Comparison of ENCODE assay signal across 14 cellular contexts in genomic region chr6:169800116-169800667, GRCh38. TPM values are rescaled to one million over a fixed set of nuclear protein-coding genes. Genes with fewer than 3 reads are reported as not detected.
DNase-seq lines count a peak whose midpoint lies in the region; ATAC-seq, FAIRE-seq and TF ChIP-seq lines count a peak whose summit lies in the region.
"Had no signal": no experiment of that assay in that cellular context is flagged by ENCODE, and none has a peak within 500 bp of the region (broad histone marks: within the 10 kb centered on the region; RNA-seq: fewer than 3 reads in every experiment).

No MANE protein-coding gene starts in this region.

- H3K27me3 ChIP-seq in HUES48 (ENCODE audit: control insufficient read depth, insufficient read depth, low read length) = no peaks in the 10 kb centered on the region; the same call in 1 of the 2 replicates
- H3K27me3 ChIP-seq in lung (ENCODE audit: control insufficient read depth, insufficient read depth) = no peaks in the 10 kb centered on the region

- TF ChIP-seq POLR2A in A549 (IDR thresholded peaks at IDR 0.05; ENCODE audit: low read length) = no peak

- TF ChIP-seq CTCF in A549 (IDR thresholded peaks at IDR 0.05) (no peak), lung (IDR thresholded peaks at IDR 0.05; ENCODE audit: control extremely low read depth, extremely low read depth) (no peak)

- H3K36me3 ChIP-seq in HUES48 (ENCODE audit: control insufficient read depth, insufficient read depth, low read length) = no peaks in the 10 kb centered on the region
- H3K36me3 ChIP-seq in lung (ENCODE audit: control insufficient read depth in 2 of 2, insufficient read depth in 2 of 2, low read length in 2 of 2) = no peaks in the 10 kb centered on the region
- H3K36me3 ChIP-seq: stomach had no signal

- POLR2A ChIA-PET in A549 (lab: Yijun Ruan, JAX) (no interaction called here), HEK293T (lab: Yijun Ruan, JAX) (interaction anchor here (1.3 kb wide), 1 partner anchor 10 kb away, joined by 3 read pairs; no protein-coding TSS in a partner anchor)

- H3K9me3 ChIP-seq in A549 (no peaks in the 10 kb centered on the region), HUES48 (ENCODE audit: control insufficient read depth, insufficient read depth, low read length) (no peaks in the 10 kb centered on the region), lung (ENCODE audit: control insufficient read depth in 2 of 2, insufficient read depth in 1 of 2, low read length in 1 of 2) (no peaks in the 10 kb centered on the region)
- H3K9me3 ChIP-seq: stomach had no signal

- H3K4me3 ChIP-seq in A549 (no peak overlapping the region), HUES48 (ENCODE audit: low read depth, low read length) (no peak overlapping the region), lung (no peak overlapping the region)
- H3K4me3 ChIP-seq: stomach had no signal

- no peak overlapping the region for H3K9ac ChIP-seq in HUES48 (ENCODE audit: low read depth, low read length)

- H3K27ac ChIP-seq in A549 = peak overlapping the region; percentile 80 to 89
- H3K27ac ChIP-seq in HUES48 (ENCODE audit: low read depth, low read length) = peak overlapping the region; percentile 70
- H3K27ac ChIP-seq in cingulate gyrus (ENCODE audit: low read depth, low read length) = peak overlapping the region; percentile 10
- H3K27ac ChIP-seq in lung (ENCODE audit: low read depth in 1 of 2, low read length in 1 of 2) = peak overlapping the region in 1 of 2 donors; percentile 27

- peak; percentile 61 to 75 for ATAC-seq in A549
- peak; percentile 29 for ATAC-seq in lung (ENCODE audit: insufficient read depth, low FRiP score)
- ATAC-seq in GM21786 (IDR thresholded peaks at IDR 0.05; ENCODE audit: unreplicated experiment) = no peak
- ATAC-seq in GM21717 (IDR thresholded peaks at IDR 0.05; ENCODE audit: unreplicated experiment) = no peak
- ATAC-seq in HG03432 (IDR thresholded peaks at IDR 0.05; ENCODE audit: unreplicated experiment) = no peak

- no peak for TF ChIP-seq EP300 in A549 (IDR thresholded peaks at IDR 0.05)

- WGBS in A549 (ENCODE audit: missing lambda C conversion rate) = 25% methylated on average over 9 of the region's 9 CpGs
- WGBS in lung, 2 donors = 53 to 60% methylated on average over 9 of the region's 9 CpGs

- H3K4me2 ChIP-seq in A549 = peak overlapping the region; percentile 82

- DNase-seq in A549 (ENCODE audit: low read depth in 1 of 2, low spot score in 1 of 2) = peak in 1 of 2 experiments; percentile 14
- DNase-seq in lung (ENCODE audit: low spot score) = no peak
- no peak for DNase-seq in HEK293T (ENCODE audit: extremely low spot score)
- DNase-seq: activated CD4-positive, alpha-beta T cell treated with anti-CD3 and anti-CD28 coated beads, Interleukin-2, amount 10 ng/mL, durations not matched to agents 7 days and 5 days; aorta; H9; NCI-H187 treated with DMSO at 0.1 percent for 48 hours; NCI-H526 had no signal

- CTCF ChIA-PET in A549 (lab: Yijun Ruan, JAX) = interaction anchor here (1.2 to 2.5 kb wide), 6 partner anchors 9 to 717 kb away, joined by 3 to 17 read pairs (median 6); no protein-coding TSS in a partner anchor
- CTCF ChIA-PET in HEK293T (lab: Yijun Ruan, JAX) = interaction anchor here (1.0 to 2.0 kb wide), 2 partner anchors 9 to 32 kb away, joined by 3 to 6 read pairs; no protein-coding TSS in a partner anchor

- no peak for TF ChIP-seq RAD21 in A549 (conservative IDR thresholded peaks at IDR 0.05 in 1 of 2, IDR thresholded peaks at IDR 0.05 in 1 of 2)

- FAIRE-seq in A549 (lab: Jason Lieb, UNC) = no peak

- H3K4me1 ChIP-seq in A549 (peaks cover 32% of the 10 kb centered on the region), HUES48 (ENCODE audit: control insufficient read depth, insufficient read depth, low read length) (peaks cover 8% of the 10 kb centered on the region), lung (ENCODE audit: control insufficient read depth in 2 of 2, insufficient read depth in 2 of 2, low read length in 2 of 2) (peaks cover 0 to 6% of the 10 kb centered on the region in 2 donors)

TF ChIP-seq in A549, 52 proteins besides CTCF, POLR2A, EP300 and RAD21:
- TF ChIP-seq PHF8 (IDR thresholded peaks at IDR 0.05; ENCODE audit: borderline replicate concordance, low read depth) = no peak
- TF ChIP-seq HOXB13 (CRISPR knock-in tag; IDR thresholded peaks at IDR 0.05; ENCODE audit: low read depth) = no peak
- no peak for TF ChIP-seq ATOH8 (CRISPR knock-in tag; IDR thresholded peaks at IDR 0.05; ENCODE audit: low read depth)
- TF ChIP-seq CEBPB (IDR thresholded peaks at IDR 0.05) = peak in 1 of 2 experiments; percentile 34; a peak in 2 of 4 replicates

TF ChIP-seq in HEK293T, 16 proteins besides CTCF, POLR2A, EP300 and RAD21:
- TF ChIP-seq SP1 (IDR thresholded peaks at IDR 0.05) (no peak), LEF1 (IDR thresholded peaks at IDR 0.05; ENCODE audit: borderline replicate concordance) (no peak), NFRKB (IDR thresholded peaks at IDR 0.05) (no peak), ZNF384 (IDR thresholded peaks at IDR 0.05) (no peak), CTBP1 (IDR thresholded peaks at IDR 0.05; ENCODE audit: borderline replicate concordance) (no peak), PKNOX1 (IDR thresholded peaks at IDR 0.05) (no peak), HDGF (IDR thresholded peaks at IDR 0.05; ENCODE audit: borderline replicate concordance) (no peak), L3MBTL2 (conservative IDR thresholded peaks at IDR 0.05) (no peak), ELF4 (IDR thresholded peaks at IDR 0.05) (no peak), FOXK2 (IDR thresholded peaks at IDR 0.05) (no peak)

RNA-seq across cellular contexts. Expression of gene ERMARD, which starts 48.8 kb away (rescaled TPM):
- polyA plus RNA-seq in A549 (2011; rRNA removed) (22.5 and 22.8 TPM in 2 replicates), A549 (2017; fragmentation: RNase III; extraction: RNeasy Plus Mini Kit Qiagen cat#74134 plus additional on column Dnase treatment) (7.7 to 9.2 TPM (median 8.5 TPM) in 3 replicates), lung (10 to 100 TPM; 18.7 to 55.3 TPM)
- polyA plus RNA-seq in A549 (2012; cell fraction: cytosol; rRNA removed) = 13.8 and 17.8 TPM in 2 replicates
- polyA plus RNA-seq in A549 (2012; cell fraction: nucleus; rRNA removed) = 39.1 and 46.4 TPM in 2 replicates
- 11.8 and 13.1 TPM in 2 replicates for polyA minus RNA-seq in A549 (2011; rRNA and poly(A)+ RNA removed)
- total RNA-seq in lung = 10 to 100 TPM; 24.7 to 41.0 TPM

RNA-seq across cellular contexts. Expression of gene DYNLT2, which starts 48.8 kb away (rescaled TPM):
- polyA plus RNA-seq in A549 (2011; rRNA removed) = 0.85 and 2.0 TPM in 2 replicates
- 0.58 and 0.69 TPM in 2 replicates for polyA plus RNA-seq in A549 (2012; cell fraction: cytosol; rRNA removed)
- polyA plus RNA-seq in A549 (2012; cell fraction: nucleus; rRNA removed) = 0.25 and 0.83 TPM in 2 replicates
- 1.1 to 1.4 TPM (median 1.1 TPM) in 3 replicates for polyA plus RNA-seq in A549 (2017; fragmentation: RNase III; extraction: RNeasy Plus Mini Kit Qiagen cat#74134 plus additional on column Dnase treatment)
- 0.21 and 0.78 TPM in 2 replicates for polyA minus RNA-seq in A549 (2011; rRNA and poly(A)+ RNA removed)
- 1 to 10 TPM; 1.6 to 5.2 TPM for total RNA-seq in lung
- polyA plus RNA-seq in lung = 1 to 10 TPM in 1 of 2 donors, under 1 TPM in 1; 0.69 to 3.2 TPM

Comparison
In these comparisons a context has a peak if more than half of its experiments do, and no peak if none do; other contexts are left out.
1. ATAC-seq: peak in A549 (2 of 2) and lung (single experiment); none in GM21786 (single experiment), GM21717 (single experiment) and HG03432 (single experiment).